ENCODE assay signal across 8 cellular contexts in genomic region chr20:63272105-63273078, GRCh38. TPM values are rescaled to one million over a fixed set of nuclear protein-coding genes. Genes with fewer than 3 reads are reported as not detected.
DNase-seq lines count a peak whose midpoint lies in the region; ATAC-seq, FAIRE-seq and TF ChIP-seq lines count a peak whose summit lies in the region.

ARFGAP1 (plus strand) TSS chr20:63272813; CDS start chr20:63275581, 2,768 bp downstream.

- H3K27me3 ChIP-seq in right cardiac atrium (ENCODE audit: control insufficient read depth, insufficient read depth) (no peaks in the 10 kb centered on the region), uterus (no peaks in the 10 kb centered on the region)

- peak within 1 kb of the TSS; percentile 97 for H3K4me3 ChIP-seq in right cardiac atrium (ENCODE audit: low read length)
- H3K4me3 ChIP-seq in uterus: peak within 1 kb of the TSS; percentile 67 to 89

- TF ChIP-seq POLR2A in GM12891 (IDR thresholded peaks at IDR 0.05; ENCODE audit: low read depth, low read length) (peak; percentile 71; the same call in 1 of the 2 replicates), uterus (IDR thresholded peaks at IDR 0.05) (peak; percentile 28 to 69)

- peak; percentile 100 for DNase-seq in GM12891 (ENCODE audit: insufficient read length, low spot score)
- peak; percentile 48 for DNase-seq in NCI-H1694 (lab: John Stamatoyannopoulos, UW)
- DNase-seq in T-helper 2 cell: peak; percentile 75 to 92 (median 85)
- DNase-seq in anterior cingulate cortex (lab: John Stamatoyannopoulos, UW): peak; percentile 31 to 94 (median 82)
- peak; percentile 95 to 98 (median 96) for DNase-seq in right cardiac atrium
- peak; percentile 84 for DNase-seq in putamen (ENCODE audit: low spot score)
- DNase-seq in uterus: peak; percentile 85 to 90

- H3K4me1 ChIP-seq in right cardiac atrium (ENCODE audit: control insufficient read depth, insufficient read depth, low read length) (peaks cover 6% of the 10 kb centered on the region), uterus (peaks cover 7 to 17% of the 10 kb centered on the region in 2 donors)

- WGBS in right cardiac atrium: 2% methylated on average over 98 of the region's 98 CpGs

- no peaks in the 10 kb centered on the region for H3K9me3 ChIP-seq in right cardiac atrium (ENCODE audit: control insufficient read depth, low read length)
- no peaks in the 10 kb centered on the region for H3K9me3 ChIP-seq in uterus

- ATAC-seq in HG02852 (IDR thresholded peaks at IDR 0.05; ENCODE audit: unreplicated experiment): peak; percentile 91
- peak; percentile 97 to 98 for ATAC-seq in right cardiac atrium

- no peak for TF ChIP-seq CTCF in uterus (IDR thresholded peaks at IDR 0.05)

- intact Hi-C loops in right cardiac atrium (cut with DNase I) (no loop called here), uterus (cut with DNase I; ENCODE audit: low total_unique reads) (no loop called here)

- H3K27ac ChIP-seq in right cardiac atrium (ENCODE audit: low read length) (peak within 1 kb of the TSS; percentile 22), uterus (peak within 1 kb of the TSS; percentile 44 to 74)

- FAIRE-seq in GM12891 (lab: Jason Lieb, UNC): peak; percentile 99

- no peaks in the 10 kb centered on the region for H3K36me3 ChIP-seq in uterus

TF ChIP-seq in GM12891, 5 proteins besides CTCF, POLR2A, EP300 and RAD21:
- TF ChIP-seq TAF1 (IDR thresholded peaks at IDR 0.05; ENCODE audit: low read depth, low read length) (peak; percentile 60), POU2F2 (IDR thresholded peaks at IDR 0.05; ENCODE audit: low read depth, low read length) (0 out of 2 replicates have a peak, but pooled peaks have one; percentile 41), SPI1 (IDR thresholded peaks at IDR 0.05; ENCODE audit: low read depth, low read length) (peak; percentile 49), POLR2AphosphoS5 (IDR thresholded peaks at IDR 0.05; ENCODE audit: low read depth, low read length) (peak; percentile 79), PAX5 (IDR thresholded peaks at IDR 0.05; ENCODE audit: insufficient read depth, low read length, severe bottlenecking) (peak; percentile 27)

RNA-seq across cellular contexts. Expression of gene ARFGAP1, which starts in this region (rescaled TPM):
- polyA plus RNA-seq in GM12891 (2012; ENCODE audit: low read depth, missing spikeins): 36.5 TPM
- 10 to 100 TPM; 39.5 to 50.7 (median 41.7) TPM for total RNA-seq in right cardiac atrium
- polyA plus RNA-seq in right cardiac atrium: 36.9 TPM
- 100 to 1,000 TPM in 2 of 4 donors, 10 to 100 TPM in 2; 34.4 to 306 (median 99.3) TPM for total RNA-seq in uterus

Comparison
In these comparisons a context has a peak if more than half of its experiments do, and no peak if none do; other contexts are left out.
1. Peak in every context shown above with its lines: DNase-seq, ATAC-seq, H3K4me3 ChIP-seq and H3K27ac ChIP-seq.
2. DNase-seq: peak in every context shown above with its lines; median percentile 100 in GM12891; 96 in right cardiac atrium; 88 in uterus; 85 in T-helper 2 cell; 84 in putamen; 82 in anterior cingulate cortex; 48 in NCI-H1694.